ENCODE assay signal across 10 cellular contexts in genomic region chr18:40935423-40935822, GRCh38.
DNase-seq lines count a peak whose midpoint lies in the region; ATAC-seq and TF ChIP-seq lines count a peak whose summit lies in the region.
"Had no signal": no experiment of that assay in that cellular context is flagged by ENCODE, and none has a peak within 500 bp of the region (broad histone marks: within the 10 kb centered on the region; RNA-seq: fewer than 3 reads in every experiment).

No MANE protein-coding gene starts in this region.

- H3K27ac ChIP-seq in breast epithelium (no peak overlapping the region), OCI-LY3 (ENCODE audit: low read length) (no peak overlapping the region), transverse colon (no peak overlapping the region), psoas muscle (no peak overlapping the region)

- H3K27me3 ChIP-seq in breast epithelium (no peaks in the 10 kb centered on the region), OCI-LY3 (ENCODE audit: low read depth, low read length) (no peaks in the 10 kb centered on the region), transverse colon (no peaks in the 10 kb centered on the region), psoas muscle (ENCODE audit: insufficient read depth in 3 of 3, low read length in 2 of 3) (peaks cover 0 to 2% (median 0%) of the 10 kb centered on the region in 3 donors)

- no peaks in the 10 kb centered on the region for H4K20me1 ChIP-seq in OCI-LY3 (ENCODE audit: insufficient read depth, low read length)

- no peak overlapping the region for H2AFZ ChIP-seq in OCI-LY3 (ENCODE audit: low read depth, low read length)

- no peaks in the 10 kb centered on the region for H3K36me3 ChIP-seq in breast epithelium
- no peaks in the 10 kb centered on the region for H3K36me3 ChIP-seq in OCI-LY3 (replicated peaks; ENCODE audit: low read depth, low read length)
- H3K36me3 ChIP-seq in transverse colon: no peaks in the 10 kb centered on the region
- H3K36me3 ChIP-seq in psoas muscle (ENCODE audit: insufficient read depth in 1 of 2, low read depth in 1 of 2): no peaks in the 10 kb centered on the region

- no peak overlapping the region for H3K4me2 ChIP-seq in OCI-LY3 (ENCODE audit: low read length)

- no peak for TF ChIP-seq EP300 in transverse colon (IDR thresholded peaks at IDR 0.05; ENCODE audit: low read depth)

- H3K4me3 Mint-ChIP-seq in MCF 10A (ENCODE audit: unreplicated experiment): no peak overlapping the region
- H3K4me3 Mint-ChIP-seq: CD14-positive monocyte had no signal

- CTCF ChIA-PET in MCF 10A (lab: Yijun Ruan, JAX): interaction anchor here (0.6 kb wide), 1 partner anchor 92 kb away, joined by 3 read pairs; no protein-coding TSS in a partner anchor

- BruUV-seq in MCF 10A (replicated peaks; lab: Mats Ljungman, UMichigan): no TSS peak

- no peaks in the 10 kb centered on the region for H3K27me3 Mint-ChIP-seq in MCF 10A (ENCODE audit: insufficient read depth, unreplicated experiment)

- 23 to 40% methylated on average over 1 of the region's 1 CpG for WGBS in transverse colon (ENCODE audit: low coverage in 1 of 2), 2 donors
- 13 to 42% (median 21%) methylated on average over 1 of the region's 1 CpG for WGBS in psoas muscle, 3 donors

- TF ChIP-seq POLR2A in breast epithelium (IDR thresholded peaks at IDR 0.05): no peak
- no peak for TF ChIP-seq POLR2A in transverse colon (IDR thresholded peaks at IDR 0.05)

- POLR2A ChIA-PET in MCF 10A (lab: Yijun Ruan, JAX): interaction anchor here (0.5 to 0.9 kb wide), 2 partner anchors 10 to 31 kb away, joined by 3 to 7 read pairs; no protein-coding TSS in a partner anchor

- intact Hi-C loops in MCF 10A (cut with micrococcal nuclease): no loop called here
- intact Hi-C loops in breast epithelium (cut with DNase I; ENCODE audit: low total_unique reads): no loop called here
- intact Hi-C loops in transverse colon (cut with DNase I; ENCODE audit: low total_unique reads): no loop called here
- intact Hi-C loops in psoas muscle (cut with DNase I): loop anchor here in 1 of 2 donors (5.0 kb wide), 1 partner anchor 457 kb away; no protein-coding TSS in a partner anchor

- no peak overlapping the region for H3K9ac ChIP-seq in OCI-LY3 (ENCODE audit: low read length)

- no peaks in the 10 kb centered on the region for H3K9me3 ChIP-seq in breast epithelium
- H3K9me3 ChIP-seq in OCI-LY3 (ENCODE audit: insufficient read depth, low read length): no peaks in the 10 kb centered on the region
- no peaks in the 10 kb centered on the region for H3K9me3 ChIP-seq in transverse colon
- H3K9me3 ChIP-seq in psoas muscle: no peaks in the 10 kb centered on the region

- H3K9me3 Mint-ChIP-seq in MCF 10A (ENCODE audit: unreplicated experiment): no peaks in the 10 kb centered on the region
- H3K9me3 Mint-ChIP-seq: CD14-positive monocyte had no signal

- H3K4me1 ChIP-seq in breast epithelium (no peaks in the 10 kb centered on the region), OCI-LY3 (ENCODE audit: low read length) (no peaks in the 10 kb centered on the region), transverse colon (no peaks in the 10 kb centered on the region), psoas muscle (no peaks in the 10 kb centered on the region)

- H3K4me1 Mint-ChIP-seq in MCF 10A (ENCODE audit: insufficient read depth, unreplicated experiment): no peaks in the 10 kb centered on the region
- H3K4me1 Mint-ChIP-seq: CD14-positive monocyte had no signal

- no peak for ATAC-seq in psoas muscle

- H3K27ac Mint-ChIP-seq in MCF 10A (ENCODE audit: low read depth, unreplicated experiment): no peak overlapping the region
- H3K27ac Mint-ChIP-seq: CD14-positive monocyte had no signal

- H3K4me3 ChIP-seq in breast epithelium (no peak overlapping the region), OCI-LY3 (ENCODE audit: low read length) (no peak overlapping the region), fibroblast of the aortic adventitia (ENCODE audit: low read depth, low read length) (no peak overlapping the region), transverse colon (no peak overlapping the region), psoas muscle (no peak overlapping the region)

- H3K36me3 Mint-ChIP-seq in MCF 10A (ENCODE audit: insufficient read depth, unreplicated experiment): no peaks in the 10 kb centered on the region
- H3K36me3 Mint-ChIP-seq: CD14-positive monocyte had no signal

- TF ChIP-seq CTCF in MCF 10A (IDR thresholded peaks at IDR 0.05; ENCODE audit: unreplicated experiment) (peak; percentile 17), breast epithelium (IDR thresholded peaks at IDR 0.05) (no peak), OCI-LY3 (IDR thresholded peaks at IDR 0.05; ENCODE audit: low read depth, low read length) (peak; percentile 84), fibroblast of the aortic adventitia (IDR thresholded peaks at IDR 0.05; ENCODE audit: insufficient read depth, low read length) (peak; percentile 19), transverse colon (IDR thresholded peaks at IDR 0.05) (peak in 3 of 5 experiments; percentile 14 to 35 (median 15)), psoas muscle (IDR thresholded peaks at IDR 0.05) (no peak)

- DNase-seq in MCF 10A (ENCODE audit: unreplicated experiment) (peak; percentile 59), breast epithelium (ENCODE audit: low spot score in 2 of 2) (no peak), fibroblast of the aortic adventitia (ENCODE audit: low read depth) (no peak), transverse colon (no peak), KG1 (lab: John Stamatoyannopoulos, UW) (no peak), NCI-H187 treated with DMSO at 0.1 percent for 48 hours (lab: John Stamatoyannopoulos, UW) (no peak), psoas muscle (no peak)
- DNase-seq: activated effector memory CD4-positive, alpha-beta T cell treated with anti-CD3 and anti-CD28 coated beads, Interleukin-2, amount 50 U/mL, for 16 hours had no signal

- no peaks in the 10 kb centered on the region for H3K79me2 ChIP-seq in OCI-LY3 (ENCODE audit: low read length)

- in situ Hi-C loops in transverse colon (cut with MboI; ENCODE audit: low pct_ligation_motif_present in 1 of 4, low pct_unique_long_range_greater_than_20kb in 1 of 4, low sequenced_read_pairs in 3 of 4): no loop called here

Comparison
In these comparisons a context has a peak if more than half of its experiments do, and no peak if none do; other contexts are left out.
1. CTCF ChIP-seq: peak in MCF 10A (single experiment), OCI-LY3 (single experiment), fibroblast of the aortic adventitia (single experiment) and transverse colon (3 of 5); none in breast epithelium (0 of 3) and psoas muscle (single experiment).